Comparison of ENCODE assay signal across 1 cellular context in the genomic region with DNA sequence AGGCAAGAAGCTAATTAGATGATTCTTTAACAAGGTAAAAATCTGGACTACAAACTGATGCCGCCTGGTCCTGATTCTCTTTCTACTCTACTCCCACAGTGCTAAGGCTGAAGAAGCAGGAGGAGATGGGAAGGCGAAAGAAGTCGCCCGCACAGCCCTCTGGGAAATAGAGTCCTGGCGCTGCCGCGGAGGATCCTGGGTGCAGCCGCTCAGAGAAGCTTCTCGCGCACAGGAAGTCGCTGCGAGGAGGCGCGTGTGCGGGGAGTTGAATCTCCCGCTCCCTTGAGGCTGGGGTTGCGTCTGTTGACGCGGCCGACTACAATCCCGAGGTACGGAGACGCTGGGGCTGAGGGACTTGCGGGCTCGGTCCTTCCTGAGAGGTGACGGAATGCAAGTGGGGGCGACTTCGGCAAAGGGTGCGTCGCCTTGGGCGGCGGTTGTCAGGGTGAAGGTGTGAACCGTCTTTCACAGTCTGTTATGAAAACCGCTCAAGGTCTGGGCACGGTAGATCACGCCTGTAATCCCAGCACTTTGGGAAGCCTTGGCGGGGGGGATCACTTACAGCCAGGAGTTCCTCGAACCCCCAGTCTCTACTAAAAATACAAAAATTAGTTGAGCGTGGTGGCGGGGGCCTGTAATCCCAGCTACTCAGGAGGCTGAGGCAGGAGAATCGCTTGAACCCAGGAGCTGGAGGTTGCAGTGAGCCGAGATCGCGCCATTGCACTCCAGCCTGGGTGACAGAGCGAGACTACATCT.
TF ChIP-seq lines count a peak whose summit lies in the region.

TSS of gene ZNF473 (plus strand) at position 212 of the 756 bp plus-strand sequence. CDS start 5,078 bp downstream, outside the sequence.

TF ChIP-seq in WTC11, 78 proteins besides CTCF, POLR2A, EP300 and RAD21 (continued from another document and continues in another):
- TF ChIP-seq, protein P1, sequence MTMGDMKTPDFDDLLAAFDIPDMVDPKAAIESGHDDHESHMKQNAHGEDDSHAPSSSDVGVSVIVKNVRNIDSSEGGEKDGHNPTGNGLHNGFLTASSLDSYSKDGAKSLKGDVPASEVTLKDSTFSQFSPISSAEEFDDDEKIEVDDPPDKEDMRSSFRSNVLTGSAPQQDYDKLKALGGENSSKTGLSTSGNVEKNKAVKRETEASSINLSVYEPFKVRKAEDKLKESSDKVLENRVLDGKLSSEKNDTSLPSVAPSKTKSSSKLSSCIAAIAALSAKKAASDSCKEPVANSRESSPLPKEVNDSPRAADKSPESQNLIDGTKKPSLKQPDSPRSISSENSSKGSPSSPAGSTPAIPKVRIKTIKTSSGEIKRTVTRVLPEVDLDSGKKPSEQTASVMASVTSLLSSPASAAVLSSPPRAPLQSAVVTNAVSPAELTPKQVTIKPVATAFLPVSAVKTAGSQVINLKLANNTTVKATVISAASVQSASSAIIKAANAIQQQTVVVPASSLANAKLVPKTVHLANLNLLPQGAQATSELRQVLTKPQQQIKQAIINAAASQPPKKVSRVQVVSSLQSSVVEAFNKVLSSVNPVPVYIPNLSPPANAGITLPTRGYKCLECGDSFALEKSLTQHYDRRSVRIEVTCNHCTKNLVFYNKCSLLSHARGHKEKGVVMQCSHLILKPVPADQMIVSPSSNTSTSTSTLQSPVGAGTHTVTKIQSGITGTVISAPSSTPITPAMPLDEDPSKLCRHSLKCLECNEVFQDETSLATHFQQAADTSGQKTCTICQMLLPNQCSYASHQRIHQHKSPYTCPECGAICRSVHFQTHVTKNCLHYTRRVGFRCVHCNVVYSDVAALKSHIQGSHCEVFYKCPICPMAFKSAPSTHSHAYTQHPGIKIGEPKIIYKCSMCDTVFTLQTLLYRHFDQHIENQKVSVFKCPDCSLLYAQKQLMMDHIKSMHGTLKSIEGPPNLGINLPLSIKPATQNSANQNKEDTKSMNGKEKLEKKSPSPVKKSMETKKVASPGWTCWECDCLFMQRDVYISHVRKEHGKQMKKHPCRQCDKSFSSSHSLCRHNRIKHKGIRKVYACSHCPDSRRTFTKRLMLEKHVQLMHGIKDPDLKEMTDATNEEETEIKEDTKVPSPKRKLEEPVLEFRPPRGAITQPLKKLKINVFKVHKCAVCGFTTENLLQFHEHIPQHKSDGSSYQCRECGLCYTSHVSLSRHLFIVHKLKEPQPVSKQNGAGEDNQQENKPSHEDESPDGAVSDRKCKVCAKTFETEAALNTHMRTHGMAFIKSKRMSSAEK (CRISPR knock-in tag; IDR thresholded peaks at IDR 0.05; ENCODE audit: borderline replicate concordance) = no peak
- TF ChIP-seq NFE2L1 (CRISPR knock-in tag; IDR thresholded peaks at IDR 0.05) (peak; percentile 93), IRF2 (CRISPR knock-in tag; IDR thresholded peaks at IDR 0.05; ENCODE audit: borderline replicate concordance, low read depth) (0 out of 2 replicates have a peak, but pooled peaks have one; percentile 67), PRRX2 (CRISPR knock-in tag; IDR thresholded peaks at IDR 0.05) (no peak), OVOL2 (CRISPR knock-in tag; IDR thresholded peaks at IDR 0.05; ENCODE audit: borderline replicate concordance) (no peak), ZNF671 (CRISPR knock-in tag; IDR thresholded peaks at IDR 0.05) (no peak), FOXP1 (CRISPR knock-in tag; IDR thresholded peaks at IDR 0.05; ENCODE audit: borderline replicate concordance) (peak; percentile 97), ZBTB21 (CRISPR knock-in tag; IDR thresholded peaks at IDR 0.05; ENCODE audit: borderline replicate concordance) (no peak), SMAD3 (CRISPR knock-in tag; IDR thresholded peaks at IDR 0.05; ENCODE audit: borderline replicate concordance) (peak; percentile 96), SOX15 (CRISPR knock-in tag; IDR thresholded peaks at IDR 0.05) (no peak), TCF7 (CRISPR knock-in tag; IDR thresholded peaks at IDR 0.05; ENCODE audit: low read depth) (0 out of 2 replicates have a peak, but pooled peaks have one; percentile 75), JAZF1 (CRISPR knock-in tag; IDR thresholded peaks at IDR 0.05) (no peak), NR3C1 (CRISPR knock-in tag; conservative IDR thresholded peaks at IDR 0.05; ENCODE audit: low read depth) (no peak), ZNF423 (CRISPR knock-in tag; IDR thresholded peaks at IDR 0.05) (no peak), PRDM15 (CRISPR knock-in tag; IDR thresholded peaks at IDR 0.05) (peak; percentile 50; the same call in 1 of the 2 replicates), NFATC4 (CRISPR knock-in tag; IDR thresholded peaks at IDR 0.05) (no peak), FOXK1 (CRISPR knock-in tag; IDR thresholded peaks at IDR 0.05) (peak; percentile 89; the same call in 1 of the 2 replicates), ESRRA (CRISPR knock-in tag; IDR thresholded peaks at IDR 0.05; ENCODE audit: borderline replicate concordance) (0 out of 2 replicates have a peak, but pooled peaks have one; percentile 72), ZMAT4 (CRISPR knock-in tag; IDR thresholded peaks at IDR 0.05) (no peak), E2F5 (CRISPR knock-in tag; IDR thresholded peaks at IDR 0.05) (peak; percentile 92), ZNF416 (CRISPR knock-in tag; IDR thresholded peaks at IDR 0.05) (no peak), ATF2 (CRISPR knock-in tag; IDR thresholded peaks at IDR 0.05; ENCODE audit: borderline replicate concordance, low read depth) (peak; percentile 87), ZNF219 (CRISPR knock-in tag; IDR thresholded peaks at IDR 0.05; ENCODE audit: borderline replicate concordance) (0 out of 2 replicates have a peak, but pooled peaks have one; percentile 60)
- TF ChIP-seq, protein P2, sequence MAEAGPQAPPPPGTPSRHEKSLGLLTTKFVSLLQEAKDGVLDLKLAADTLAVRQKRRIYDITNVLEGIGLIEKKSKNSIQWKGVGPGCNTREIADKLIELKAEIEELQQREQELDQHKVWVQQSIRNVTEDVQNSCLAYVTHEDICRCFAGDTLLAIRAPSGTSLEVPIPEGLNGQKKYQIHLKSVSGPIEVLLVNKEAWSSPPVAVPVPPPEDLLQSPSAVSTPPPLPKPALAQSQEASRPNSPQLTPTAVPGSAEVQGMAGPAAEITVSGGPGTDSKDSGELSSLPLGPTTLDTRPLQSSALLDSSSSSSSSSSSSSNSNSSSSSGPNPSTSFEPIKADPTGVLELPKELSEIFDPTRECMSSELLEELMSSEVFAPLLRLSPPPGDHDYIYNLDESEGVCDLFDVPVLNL (CRISPR knock-in tag; IDR thresholded peaks at IDR 0.05; ENCODE audit: borderline replicate concordance, low read depth) = peak; percentile 93
- TF ChIP-seq, protein P3, sequence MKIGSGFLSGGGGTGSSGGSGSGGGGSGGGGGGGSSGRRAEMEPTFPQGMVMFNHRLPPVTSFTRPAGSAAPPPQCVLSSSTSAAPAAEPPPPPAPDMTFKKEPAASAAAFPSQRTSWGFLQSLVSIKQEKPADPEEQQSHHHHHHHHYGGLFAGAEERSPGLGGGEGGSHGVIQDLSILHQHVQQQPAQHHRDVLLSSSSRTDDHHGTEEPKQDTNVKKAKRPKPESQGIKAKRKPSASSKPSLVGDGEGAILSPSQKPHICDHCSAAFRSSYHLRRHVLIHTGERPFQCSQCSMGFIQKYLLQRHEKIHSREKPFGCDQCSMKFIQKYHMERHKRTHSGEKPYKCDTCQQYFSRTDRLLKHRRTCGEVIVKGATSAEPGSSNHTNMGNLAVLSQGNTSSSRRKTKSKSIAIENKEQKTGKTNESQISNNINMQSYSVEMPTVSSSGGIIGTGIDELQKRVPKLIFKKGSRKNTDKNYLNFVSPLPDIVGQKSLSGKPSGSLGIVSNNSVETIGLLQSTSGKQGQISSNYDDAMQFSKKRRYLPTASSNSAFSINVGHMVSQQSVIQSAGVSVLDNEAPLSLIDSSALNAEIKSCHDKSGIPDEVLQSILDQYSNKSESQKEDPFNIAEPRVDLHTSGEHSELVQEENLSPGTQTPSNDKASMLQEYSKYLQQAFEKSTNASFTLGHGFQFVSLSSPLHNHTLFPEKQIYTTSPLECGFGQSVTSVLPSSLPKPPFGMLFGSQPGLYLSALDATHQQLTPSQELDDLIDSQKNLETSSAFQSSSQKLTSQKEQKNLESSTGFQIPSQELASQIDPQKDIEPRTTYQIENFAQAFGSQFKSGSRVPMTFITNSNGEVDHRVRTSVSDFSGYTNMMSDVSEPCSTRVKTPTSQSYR (CRISPR knock-in tag; IDR thresholded peaks at IDR 0.05) = peak; percentile 89; the same call in 1 of the 2 replicates
- TF ChIP-seq, protein P4, sequence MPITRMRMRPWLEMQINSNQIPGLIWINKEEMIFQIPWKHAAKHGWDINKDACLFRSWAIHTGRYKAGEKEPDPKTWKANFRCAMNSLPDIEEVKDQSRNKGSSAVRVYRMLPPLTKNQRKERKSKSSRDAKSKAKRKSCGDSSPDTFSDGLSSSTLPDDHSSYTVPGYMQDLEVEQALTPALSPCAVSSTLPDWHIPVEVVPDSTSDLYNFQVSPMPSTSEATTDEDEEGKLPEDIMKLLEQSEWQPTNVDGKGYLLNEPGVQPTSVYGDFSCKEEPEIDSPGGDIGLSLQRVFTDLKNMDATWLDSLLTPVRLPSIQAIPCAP (CRISPR knock-in tag; IDR thresholded peaks at IDR 0.05) = peak; percentile 96
- TF ChIP-seq, protein P5, sequence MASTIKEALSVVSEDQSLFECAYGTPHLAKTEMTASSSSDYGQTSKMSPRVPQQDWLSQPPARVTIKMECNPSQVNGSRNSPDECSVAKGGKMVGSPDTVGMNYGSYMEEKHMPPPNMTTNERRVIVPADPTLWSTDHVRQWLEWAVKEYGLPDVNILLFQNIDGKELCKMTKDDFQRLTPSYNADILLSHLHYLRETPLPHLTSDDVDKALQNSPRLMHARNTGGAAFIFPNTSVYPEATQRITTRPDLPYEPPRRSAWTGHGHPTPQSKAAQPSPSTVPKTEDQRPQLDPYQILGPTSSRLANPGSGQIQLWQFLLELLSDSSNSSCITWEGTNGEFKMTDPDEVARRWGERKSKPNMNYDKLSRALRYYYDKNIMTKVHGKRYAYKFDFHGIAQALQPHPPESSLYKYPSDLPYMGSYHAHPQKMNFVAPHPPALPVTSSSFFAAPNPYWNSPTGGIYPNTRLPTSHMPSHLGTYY (CRISPR knock-in tag; IDR thresholded peaks at IDR 0.05) = no peak
- TF ChIP-seq, protein P6, sequence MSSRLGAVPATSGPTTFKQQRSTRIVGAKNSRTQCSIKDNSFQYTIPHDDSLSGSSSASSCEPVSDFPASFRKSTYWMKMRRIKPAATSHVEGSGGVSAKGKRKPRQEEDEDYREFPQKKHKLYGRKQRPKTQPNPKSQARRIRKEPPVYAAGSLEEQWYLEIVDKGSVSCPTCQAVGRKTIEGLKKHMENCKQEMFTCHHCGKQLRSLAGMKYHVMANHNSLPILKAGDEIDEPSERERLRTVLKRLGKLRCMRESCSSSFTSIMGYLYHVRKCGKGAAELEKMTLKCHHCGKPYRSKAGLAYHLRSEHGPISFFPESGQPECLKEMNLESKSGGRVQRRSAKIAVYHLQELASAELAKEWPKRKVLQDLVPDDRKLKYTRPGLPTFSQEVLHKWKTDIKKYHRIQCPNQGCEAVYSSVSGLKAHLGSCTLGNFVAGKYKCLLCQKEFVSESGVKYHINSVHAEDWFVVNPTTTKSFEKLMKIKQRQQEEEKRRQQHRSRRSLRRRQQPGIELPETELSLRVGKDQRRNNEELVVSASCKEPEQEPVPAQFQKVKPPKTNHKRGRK (CRISPR knock-in tag; IDR thresholded peaks at IDR 0.05; ENCODE audit: borderline replicate concordance) = 0 out of 2 replicates have a peak, but pooled peaks have one; percentile 64
